Comparison of ENCODE assay signal across 14 cellular contexts in the genomic region with DNA sequence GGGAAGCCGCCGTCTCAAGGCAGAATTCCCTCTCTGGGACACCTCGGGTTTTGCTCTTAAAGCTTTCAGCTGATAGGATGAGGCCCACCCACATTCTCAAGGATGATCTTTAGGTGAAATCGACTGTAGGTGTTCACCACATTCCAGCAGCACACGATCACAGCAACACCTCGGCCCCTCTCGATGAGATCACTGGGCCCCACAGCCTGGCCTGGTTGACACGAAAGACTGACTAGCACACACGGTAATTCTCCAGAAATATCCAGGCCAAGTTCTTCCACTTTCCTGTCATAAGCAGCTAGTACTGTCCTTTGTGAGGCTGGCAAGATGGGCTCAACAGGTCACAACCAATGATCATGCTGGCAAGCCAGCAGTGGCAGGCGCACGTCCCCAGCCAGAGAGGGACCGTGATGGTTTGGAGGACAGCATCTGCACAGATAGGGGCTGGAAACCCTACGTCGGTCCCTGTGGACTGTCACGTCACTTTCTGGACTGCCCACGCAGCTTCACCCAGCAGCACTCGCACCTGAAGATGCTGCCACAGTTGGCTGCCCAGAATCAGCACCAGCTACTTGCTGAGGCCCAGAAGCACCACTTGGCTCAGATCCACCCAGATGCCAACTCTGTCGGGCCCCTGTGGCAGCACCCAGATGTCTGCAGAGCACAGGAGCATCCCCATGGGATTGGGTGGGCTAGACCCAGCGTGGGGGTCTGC. TPM values are rescaled to one million over a fixed set of nuclear protein-coding genes. Genes with fewer than 3 reads are reported as not detected.
DNase-seq lines count a peak whose midpoint lies in the region; ATAC-seq and TF ChIP-seq lines count a peak whose summit lies in the region.
"Had no signal": no experiment of that assay in that cellular context is flagged by ENCODE, and none has a peak within 500 bp of the region (broad histone marks: within the 10 kb centered on the region; RNA-seq: fewer than 3 reads in every experiment).

No MANE protein-coding gene starts in this region.

- H3K36me3 ChIP-seq in H7 (replicated peaks; ENCODE audit: control insufficient read depth, insufficient read depth, low read length) (no peaks in the 10 kb centered on the region; the same call in 1 of the 2 replicates), MM.1S (replicated peaks; ENCODE audit: insufficient read depth, low read length) (no peaks in the 10 kb centered on the region)

- H3K27ac ChIP-seq in MM.1S (ENCODE audit: low read length): no peak overlapping the region
- H3K27ac ChIP-seq: esophagus muscularis mucosa, lower lobe of right lung, VCaP had no signal

- peak; percentile 42 for DNase-seq in H7
- DNase-seq in activated CD8-positive, alpha-beta T cell treated with anti-CD3 and anti-CD28 coated beads, Interleukin-2, amount 10 ng/mL, durations not matched to agents 7 days and 5 days: no peak
- no peak for DNase-seq in neural crest cell (ENCODE audit: low read depth, low spot score)
- no peak for DNase-seq in activated CD4-positive, CD25-positive, alpha-beta regulatory T cell treated with anti-CD3 and anti-CD28 coated beads, Interleukin-2, amount 50 U/mL, for 72 hours
- no peak for DNase-seq in MM.1S
- DNase-seq: lower lobe of right lung; NK-92 treated with Interleukin-12 subunit alpha and Interleukin-12 subunit beta, amount 100 ng/mL, for 24 hours had no signal

- H3K9me2 ChIP-seq in MM.1S (replicated peaks; ENCODE audit: insufficient read depth, low read length): no peaks in the 10 kb centered on the region

- peaks cover 17% of the 10 kb centered on the region; the same call in 1 of the 2 replicates for H3K79me2 ChIP-seq in MM.1S (ENCODE audit: low read length)

- peaks cover 14% of the 10 kb centered on the region for H3F3A ChIP-seq in MM.1S (ENCODE audit: insufficient read depth, low read length)

- CTCF ChIA-PET in activated CD8-positive, alpha-beta T cell treated with anti-CD3 and anti-CD28 coated beads, Interleukin-2, amount 10 ng/mL, durations not matched to agents 7 days and 5 days (lab: Charles Lee): interaction anchor here (0.9 to 6.3 kb wide), 4 partner anchors 10 to 33 kb away, joined by 3 to 63 read pairs (median 4); no protein-coding TSS in a partner anchor

- H3K4me2 ChIP-seq in MM.1S (ENCODE audit: low read depth, low read length): no peak overlapping the region
- H3K4me2 ChIP-seq: BLaER1 treated with 17β-estradiol and CSF1 and Interleukin-3, amounts not matched to agents 10 nM and 100 nM; smooth muscle cell had no signal

- H2AFZ ChIP-seq in MM.1S (ENCODE audit: low read length): no peak overlapping the region

- no peak for ATAC-seq in activated CD8-positive, alpha-beta T cell treated with anti-CD3 and anti-CD28 coated beads, Interleukin-2, amount 10 ng/mL, durations not matched to agents 7 days and 5 days
- no peak for ATAC-seq in GM19397 (IDR thresholded peaks at IDR 0.05; ENCODE audit: unreplicated experiment)

- no peaks in the 10 kb centered on the region for H3K9me3 Mint-ChIP-seq in activated CD8-positive, alpha-beta T cell treated with anti-CD3 and anti-CD28 coated beads, Interleukin-2, amount 10 ng/mL, durations not matched to agents 7 days and 5 days (ENCODE audit: insufficient read depth)
- no peaks in the 10 kb centered on the region for H3K9me3 Mint-ChIP-seq in neural crest cell

- no peaks in the 10 kb centered on the region for H3K9me3 ChIP-seq in MM.1S (replicated peaks; ENCODE audit: insufficient read depth, low read length)
- H3K9me3 ChIP-seq: BLaER1 treated with 17β-estradiol and CSF1 and Interleukin-3, amounts not matched to agents 10 nM and 100 nM; esophagus muscularis mucosa; lower lobe of right lung had no signal

- H3K4me1 Mint-ChIP-seq in activated CD8-positive, alpha-beta T cell treated with anti-CD3 and anti-CD28 coated beads, Interleukin-2, amount 10 ng/mL, durations not matched to agents 7 days and 5 days (ENCODE audit: low read depth): peaks cover 32% of the 10 kb centered on the region
- H3K4me1 Mint-ChIP-seq in neural crest cell: peaks cover 19% of the 10 kb centered on the region

- H3K27ac Mint-ChIP-seq in activated CD8-positive, alpha-beta T cell treated with anti-CD3 and anti-CD28 coated beads, Interleukin-2, amount 10 ng/mL, durations not matched to agents 7 days and 5 days: peak overlapping the region; percentile 6
- no peak overlapping the region for H3K27ac Mint-ChIP-seq in neural crest cell (ENCODE audit: unreplicated experiment)

- H3K4me3 ChIP-seq in H7 (ENCODE audit: insufficient read depth, low read depth, low read length) (no peak overlapping the region), MM.1S (ENCODE audit: low read length) (no peak overlapping the region)
- H3K4me3 ChIP-seq: BLaER1 treated with 17β-estradiol and CSF1 and Interleukin-3, amounts not matched to agents 10 nM and 100 nM; esophagus muscularis mucosa; lower lobe of right lung; smooth muscle cell had no signal

- H4K20me1 ChIP-seq in MM.1S (ENCODE audit: insufficient read depth, low read length): no peaks in the 10 kb centered on the region

- H3K27me3 ChIP-seq in H7 (ENCODE audit: control insufficient read depth, insufficient read depth, low read length) (no peaks in the 10 kb centered on the region), MM.1S (replicated peaks; ENCODE audit: insufficient read depth, low read length) (no peaks in the 10 kb centered on the region)
- H3K27me3 ChIP-seq: BLaER1 treated with 17β-estradiol and CSF1 and Interleukin-3, amounts not matched to agents 10 nM and 100 nM; esophagus muscularis mucosa had no signal

- no peaks in the 10 kb centered on the region for H3K27me3 Mint-ChIP-seq in activated CD8-positive, alpha-beta T cell treated with anti-CD3 and anti-CD28 coated beads, Interleukin-2, amount 10 ng/mL, durations not matched to agents 7 days and 5 days (ENCODE audit: low read depth)
- H3K27me3 Mint-ChIP-seq in neural crest cell (ENCODE audit: low read depth): peaks cover 5% of the 10 kb centered on the region

- H3K36me3 Mint-ChIP-seq in activated CD8-positive, alpha-beta T cell treated with anti-CD3 and anti-CD28 coated beads, Interleukin-2, amount 10 ng/mL, durations not matched to agents 7 days and 5 days (ENCODE audit: low read depth): peaks cover 64% of the 10 kb centered on the region
- H3K36me3 Mint-ChIP-seq in neural crest cell (ENCODE audit: low read depth): peaks cover 5% of the 10 kb centered on the region

- H3K4me3 Mint-ChIP-seq in activated CD8-positive, alpha-beta T cell treated with anti-CD3 and anti-CD28 coated beads, Interleukin-2, amount 10 ng/mL, durations not matched to agents 7 days and 5 days: no peak overlapping the region
- peak overlapping the region; percentile 54 for H3K4me3 Mint-ChIP-seq in neural crest cell

- H3K4me1 ChIP-seq in MM.1S (ENCODE audit: low read length): no peaks in the 10 kb centered on the region

- POLR2A ChIA-PET in activated CD8-positive, alpha-beta T cell treated with anti-CD3 and anti-CD28 coated beads, Interleukin-2, amount 10 ng/mL, durations not matched to agents 7 days and 5 days (lab: Charles Lee): interaction anchor here (0.6 to 1.2 kb wide), 3 partner anchors 17 to 75 kb away, joined by 3 to 5 read pairs (median 4); partner anchors contain the start of gene TMC6

- no peak overlapping the region for H3K9ac ChIP-seq in MM.1S (ENCODE audit: low read length)

- TF ChIP-seq CTCF in neural crest cell (conservative IDR thresholded peaks at IDR 0.05) (no peak), MM.1S (IDR thresholded peaks at IDR 0.05; ENCODE audit: low read length) (no peak)

RNA-seq across cellular contexts. Expression of gene TMC6, which starts 17.4 kb away (rescaled TPM):
- 77.1 and 82.2 TPM in 2 replicates for total RNA-seq in H7 (2014; rRNA removed; shearing (Covaris generic))
- total RNA-seq in activated CD8-positive, alpha-beta T cell treated with anti-CD3 and anti-CD28 coated beads, Interleukin-2, amount 10 ng/mL, durations not matched to agents 7 days and 5 days: 100 to 1,000 TPM; 407 to 476 TPM
- total RNA-seq in neural crest cell: 85.0 and 86.0 TPM in 2 replicates

RNA-seq across cellular contexts. Expression of gene TMC8, which starts 19.4 kb away (rescaled TPM):
- 0.67 and 3.3 TPM in 2 replicates for total RNA-seq in H7 (2014; rRNA removed; shearing (Covaris generic))
- total RNA-seq in activated CD8-positive, alpha-beta T cell treated with anti-CD3 and anti-CD28 coated beads, Interleukin-2, amount 10 ng/mL, durations not matched to agents 7 days and 5 days: 100 to 1,000 TPM; 258 to 278 TPM
- total RNA-seq in neural crest cell: 0.71 and 0.79 TPM in 2 replicates

RNA-seq across cellular contexts. Expression of gene C17orf99, which starts 35.0 kb away (rescaled TPM):
- total RNA-seq in H7 (2014; rRNA removed; shearing (Covaris generic)): not detected in 2 replicates
- total RNA-seq in activated CD8-positive, alpha-beta T cell treated with anti-CD3 and anti-CD28 coated beads, Interleukin-2, amount 10 ng/mL, durations not matched to agents 7 days and 5 days: not detected
- total RNA-seq in neural crest cell: not detected in 2 replicates
- total RNA-seq: esophagus muscularis mucosa, lower lobe of right lung, SK-MEL-5, smooth muscle cell, subcutaneous adipose tissue had no signal

RNA-seq across cellular contexts. Expression of gene SYNGR2, which starts 57.2 kb away (rescaled TPM):
- 24.4 and 24.5 TPM in 2 replicates for total RNA-seq in H7 (2014; rRNA removed; shearing (Covaris generic))
- 10 to 100 TPM; 41.1 to 44.3 TPM for total RNA-seq in activated CD8-positive, alpha-beta T cell treated with anti-CD3 and anti-CD28 coated beads, Interleukin-2, amount 10 ng/mL, durations not matched to agents 7 days and 5 days
- total RNA-seq in neural crest cell: 19.3 and 23.0 TPM in 2 replicates

Comparison
In these comparisons a context has a peak if more than half of its experiments do, and no peak if none do; other contexts are left out.
1. RNA of gene TMC8, which starts 19.4 kb away (total RNA-seq): 258 to 278 TPM in activated CD8-positive, alpha-beta T cell treated with anti-CD3 and anti-CD28 coated beads, Interleukin-2, amount 10 ng/mL, durations not matched to agents 7 days and 5 days; 0.67 to 3.3 TPM in H7 and 0.71 to 0.79 TPM in neural crest cell; every median in the first group is over 10 times any median in the second.